In the genomic region with DNA sequence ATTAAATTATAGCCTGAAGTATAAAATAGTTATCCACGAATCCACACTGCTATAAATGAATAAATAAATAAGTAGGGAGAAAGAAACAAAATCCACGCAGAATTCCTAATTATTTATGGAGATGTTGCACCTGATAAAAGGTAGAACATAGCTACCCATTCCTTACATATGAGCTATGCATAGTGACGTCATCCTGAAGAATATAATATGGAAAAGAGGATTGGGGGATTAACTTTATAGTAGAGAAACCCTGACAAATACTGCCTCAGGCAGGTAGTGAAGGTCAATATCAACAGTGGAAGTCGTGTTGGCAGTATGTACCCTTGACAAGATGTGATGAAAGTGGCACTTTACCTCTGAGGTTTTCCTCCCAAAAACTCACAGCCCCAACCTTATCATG, we compare ENCODE assay signal across 8 cellular contexts.
"Had no signal": no experiment of that assay in that cellular context is flagged by ENCODE, and none has a peak within 500 bp of the region (broad histone marks: within the 10 kb centered on the region; RNA-seq: fewer than 3 reads in every experiment).

No MANE protein-coding gene starts in this region.

- FAIRE-seq: G401.6, GM12878, GM12891, GM12892, GM18507, GM19239 had no signal

- H3K4me3 ChIP-seq: GM12878 had no signal

- DNase-seq: GDM1, GF-D8 had no signal

- ATAC-seq: GM12878 had no signal
